In genomic region chr2:168348076-168348475, GRCh38 we compare ENCODE assay signal across 8 cellular contexts.
DNase-seq lines count a peak whose midpoint lies in the region; ATAC-seq and TF ChIP-seq lines count a peak whose summit lies in the region.

No MANE protein-coding gene starts in this region.

- H3K27me3 Mint-ChIP-seq in nephron (ENCODE audit: low read depth) = no peaks in the 10 kb centered on the region

- peak overlapping the region in 1 of 3 experiments; percentile 44 for H3K27ac Mint-ChIP-seq in nephron

- TF ChIP-seq CTCF in AG09309 (IDR thresholded peaks at IDR 0.05; ENCODE audit: control insufficient read depth, insufficient read depth, low read depth, low read length, missing control alignments) (peak; percentile 52), GM12872 (IDR thresholded peaks at IDR 0.05; ENCODE audit: insufficient read depth, low read depth, low read length) (peak; percentile 80), nephron (IDR thresholded peaks at IDR 0.05; ENCODE audit: unreplicated experiment in 3 of 3) (peak; percentile 35 to 52 (median 40))

- DNase-seq in AG09309 (ENCODE audit: low read depth) (no peak), NCI-H510A treated with DMSO at 0.1 percent for 48 hours (lab: John Stamatoyannopoulos, UW) (peak; percentile 22), dermis blood vessel endothelial cell (peak; percentile 62), KG1 (lab: John Stamatoyannopoulos, UW) (no peak)

- peaks cover 23% of the 10 kb centered on the region for H3K4me1 Mint-ChIP-seq in nephron

- H3K4me3 ChIP-seq in AG09309 (ENCODE audit: control insufficient read depth, low read depth, low read length) = no peak overlapping the region

- peak overlapping the region; percentile 52 to 69 (median 67) for H3K4me3 Mint-ChIP-seq in nephron

- peak; percentile 67 for ATAC-seq in HG02870 (IDR thresholded peaks at IDR 0.05; ENCODE audit: unreplicated experiment)
- no peak for ATAC-seq in GM19023 (IDR thresholded peaks at IDR 0.05; ENCODE audit: unreplicated experiment)

- H3K36me3 Mint-ChIP-seq in nephron (ENCODE audit: low read depth) = no peaks in the 10 kb centered on the region

- H3K9me3 Mint-ChIP-seq in nephron = peaks cover 2% of the 10 kb centered on the region

Comparison
In these comparisons a context has a peak if more than half of its experiments do, and no peak if none do; other contexts are left out.
1. DNase-seq: peak in NCI-H510A treated with DMSO at 0.1 percent for 48 hours (single experiment) and dermis blood vessel endothelial cell (single experiment); none in AG09309 (single experiment) and KG1 (single experiment).
2. Peak in every context shown above with its lines, with median percentiles within 50 percentile points of each other: CTCF ChIP-seq.